8 cellular contexts compared by ENCODE assay signal in the genomic region with DNA sequence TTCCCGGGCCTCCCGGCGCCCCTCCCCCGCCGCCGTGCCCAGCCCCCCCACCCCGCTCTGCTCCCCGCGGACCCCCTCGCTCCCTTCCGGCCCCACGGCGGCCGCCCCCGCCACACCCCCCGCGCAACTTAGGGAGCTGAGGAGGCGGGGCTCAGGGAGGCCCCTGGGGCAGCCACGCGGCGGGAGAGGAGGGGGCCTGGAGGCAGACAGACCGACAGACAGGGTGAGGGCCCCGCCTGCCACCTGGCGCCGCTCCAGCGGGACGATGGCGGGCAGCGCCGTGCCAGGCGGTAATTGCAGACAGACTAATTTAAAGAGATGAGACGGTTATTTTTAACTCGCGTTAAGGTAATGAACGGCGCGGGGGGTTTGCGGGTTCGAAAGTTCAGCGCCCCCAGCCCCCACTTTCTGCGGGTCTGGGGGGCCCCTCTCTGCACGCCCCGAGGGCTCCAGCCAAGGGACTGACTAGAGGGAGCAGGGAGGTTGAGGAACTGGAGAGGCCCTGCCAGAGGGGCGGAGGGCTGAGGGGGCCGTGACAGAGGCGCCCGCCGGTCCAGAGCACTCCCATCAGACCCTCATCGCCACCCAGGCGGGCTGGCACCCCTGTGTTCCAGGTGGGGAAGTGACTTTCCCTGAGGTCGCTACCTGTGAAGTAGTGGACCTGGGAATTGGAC. TPM values are rescaled to one million over a fixed set of nuclear protein-coding genes. Genes with fewer than 3 reads are reported as not detected.
DNase-seq lines count a peak whose midpoint lies in the region; ATAC-seq and TF ChIP-seq lines count a peak whose summit lies in the region.
"Had no signal": no experiment of that assay in that cellular context is flagged by ENCODE, and none has a peak within 500 bp of the region (broad histone marks: within the 10 kb centered on the region; RNA-seq: fewer than 3 reads in every experiment).

No MANE protein-coding gene starts in this region.

- H3K27ac ChIP-seq in HUES64 (ENCODE audit: low read depth, low read length): no peak overlapping the region
- no peak overlapping the region for H3K27ac ChIP-seq in mammary epithelial cell (ENCODE audit: insufficient read depth, low read depth, low read length)

- H3K27me3 ChIP-seq in HUES64 (ENCODE audit: insufficient read depth, low read length) (peaks cover 64% of the 10 kb centered on the region), NT2/D1 (ENCODE audit: insufficient read depth, insufficient read length) (peaks cover 73% of the 10 kb centered on the region), mammary epithelial cell (ENCODE audit: insufficient read depth, low read length) (peaks cover 26% of the 10 kb centered on the region)

- H4K20me1 ChIP-seq in mammary epithelial cell (ENCODE audit: insufficient read depth, low read length): no peaks in the 10 kb centered on the region

- intact Hi-C loops in mammary epithelial cell (cut with micrococcal nuclease): no loop called here

- no peaks in the 10 kb centered on the region for H3K79me2 ChIP-seq in mammary epithelial cell (ENCODE audit: insufficient read depth, low read length)

- TF ChIP-seq CTCF in mammary epithelial cell (conservative IDR thresholded peaks at IDR 0.05 in 1 of 2, IDR thresholded peaks at IDR 0.05 in 1 of 2; ENCODE audit: extremely low read depth in 1 of 2, insufficient read depth in 1 of 2, low read depth in 1 of 2, low read length in 2 of 2): no peak

- no TSS peak for BruUV-seq in mammary epithelial cell (replicated peaks; lab: Mats Ljungman, UMichigan)

- peak overlapping the region; percentile 41 for H3K4me2 ChIP-seq in mammary epithelial cell (ENCODE audit: insufficient read depth, low read depth, low read length)

- H3K4me3 Mint-ChIP-seq in natural killer cell treated with Interleukin-12 subunit alpha and Interleukin-12 subunit beta and Interleukin-15 and Interleukin-18, amount 100 ng/mL, for 72 hours: peak overlapping the region; percentile 36

- no peak overlapping the region for H3K27ac Mint-ChIP-seq in natural killer cell treated with Interleukin-12 subunit alpha and Interleukin-12 subunit beta and Interleukin-15 and Interleukin-18, amount 100 ng/mL, for 72 hours
- H3K27ac Mint-ChIP-seq: T-helper 1 cell treated with Interleukin-12 subunit alpha and Interleukin-12 subunit beta and Interleukin-4 antibody, amounts not matched to agents 30 μg/mL and 1 μg/mL, for 36 hours had no signal

- in situ Hi-C loops in mammary epithelial cell (cut with MboI; ENCODE audit: low sequenced_read_pairs in 2 of 2): no loop called here

- no peaks in the 10 kb centered on the region for H3K9me3 ChIP-seq in HUES64 (ENCODE audit: insufficient read depth, low read depth, low read length)
- H3K9me3 ChIP-seq in NT2/D1 (ENCODE audit: insufficient read depth, low read length): no peaks in the 10 kb centered on the region
- H3K9me3 ChIP-seq in mammary epithelial cell (replicated peaks; ENCODE audit: insufficient read depth, low read length): no peaks in the 10 kb centered on the region

- H3K36me3 Mint-ChIP-seq in natural killer cell treated with Interleukin-12 subunit alpha and Interleukin-12 subunit beta and Interleukin-15 and Interleukin-18, amount 100 ng/mL, for 72 hours: no peaks in the 10 kb centered on the region

- H3K4me1 Mint-ChIP-seq in natural killer cell treated with Interleukin-12 subunit alpha and Interleukin-12 subunit beta and Interleukin-15 and Interleukin-18, amount 100 ng/mL, for 72 hours (ENCODE audit: low read depth in 2 of 2): peaks cover 4 to 7% of the 10 kb centered on the region in 2 donors

- dilution Hi-C loops in mammary epithelial cell (cut with HindIII; ENCODE audit: low sequenced_read_pairs): no loop called here

- H3K27me3 Mint-ChIP-seq in natural killer cell treated with Interleukin-12 subunit alpha and Interleukin-12 subunit beta and Interleukin-15 and Interleukin-18, amount 100 ng/mL, for 72 hours: peaks cover 30 to 40% of the 10 kb centered on the region in 2 donors

- H3K4me3 ChIP-seq in HUES64 (ENCODE audit: low read length) (peak overlapping the region; percentile 54), NT2/D1 (ENCODE audit: insufficient read length, low read depth) (peak overlapping the region; percentile 34), mammary epithelial cell (replicated peaks in 1 of 3; ENCODE audit: insufficient read depth in 1 of 3, low read depth in 2 of 3, low read length in 3 of 3) (no peak overlapping the region)

- 3% methylated on average over 48 of the region's 51 CpGs for WGBS in HUES64
- 12% methylated on average over 28 of the region's 51 CpGs for WGBS in mammary epithelial cell (ENCODE audit: low coverage, missing lambda C conversion rate)

- H3K9ac ChIP-seq in HUES64 (ENCODE audit: low read depth, low read length): no peak overlapping the region
- peak overlapping the region; percentile 57 for H3K9ac ChIP-seq in NT2/D1 (ENCODE audit: insufficient read length, low read depth)
- H3K9ac ChIP-seq in mammary epithelial cell (ENCODE audit: insufficient read depth, low read length): no peak overlapping the region

- ATAC-seq in natural killer cell treated with Interleukin-12 subunit alpha and Interleukin-12 subunit beta and Interleukin-15 and Interleukin-18, amount 100 ng/mL, for 72 hours: peak in 1 of 2 donors; percentile 19
- ATAC-seq in HG02678 (IDR thresholded peaks at IDR 0.05; ENCODE audit: unreplicated experiment): no peak

- CTCF ChIA-PET in mammary epithelial cell (lab: Charles Lee; ENCODE audit: low non-redundant PET): no interaction called here

- H3K36me3 ChIP-seq in HUES64 (ENCODE audit: insufficient read depth, low read length) (no peaks in the 10 kb centered on the region), NT2/D1 (ENCODE audit: insufficient read depth, insufficient read length, low read length) (no peaks in the 10 kb centered on the region), mammary epithelial cell (ENCODE audit: insufficient read depth, low read length) (no peaks in the 10 kb centered on the region)

- no peaks in the 10 kb centered on the region for H3K9me3 Mint-ChIP-seq in natural killer cell treated with Interleukin-12 subunit alpha and Interleukin-12 subunit beta and Interleukin-15 and Interleukin-18, amount 100 ng/mL, for 72 hours
- H3K9me3 Mint-ChIP-seq: T-helper 1 cell treated with Interleukin-12 subunit alpha and Interleukin-12 subunit beta and Interleukin-4 antibody, amounts not matched to agents 30 μg/mL and 1 μg/mL, for 36 hours had no signal

- H2AFZ ChIP-seq in mammary epithelial cell (ENCODE audit: low read depth, low read length): no peak overlapping the region

- H3K4me1 ChIP-seq in HUES64 (ENCODE audit: insufficient read depth, low read length) (peaks cover 18% of the 10 kb centered on the region), NT2/D1 (ENCODE audit: insufficient read depth, insufficient read length) (peaks cover 59% of the 10 kb centered on the region), mammary epithelial cell (ENCODE audit: insufficient read depth, low read length) (peaks cover 7% of the 10 kb centered on the region)

- DNase-seq in NT2/D1 (ENCODE audit: low read depth, low spot score) (no peak), mammary epithelial cell (no peak), GM19240 (ENCODE audit: insufficient read length, low spot score) (no peak), D341Med (ENCODE audit: low spot score) (no peak)
- no peak for DNase-seq in natural killer cell treated with Interleukin-12 subunit alpha and Interleukin-12 subunit beta and Interleukin-15 and Interleukin-18, amount 100 ng/mL, for 72 hours (ENCODE audit: low spot score)

RNA-seq across cellular contexts. Expression of gene FOXO6, which starts 5.3 kb away (rescaled TPM):
- polyA plus RNA-seq in HUES64 (2013, experiment 1 of 2): 1.2 TPM
- polyA plus RNA-seq in HUES64 (2013, experiment 2 of 2): 1.5 TPM
- under 1 TPM; 0.28 to 0.67 TPM for total RNA-seq in mammary epithelial cell
- polyA plus RNA-seq in mammary epithelial cell: not detected
- polyA minus RNA-seq in mammary epithelial cell: not detected
- not detected for total RNA-seq in natural killer cell treated with Interleukin-12 subunit alpha and Interleukin-12 subunit beta and Interleukin-15 and Interleukin-18, amount 100 ng/mL, for 72 hours

Comparison
In these comparisons a context has a peak if more than half of its experiments do, and no peak if none do; other contexts are left out.
1. H3K4me3 ChIP-seq: peak in HUES64 (single experiment) and NT2/D1 (single experiment); none in mammary epithelial cell (0 of 3).